14 cellular contexts compared by ENCODE assay signal in genomic region chr5:53019320-53019719, GRCh38. TPM values are rescaled to one million over a fixed set of nuclear protein-coding genes. Genes with fewer than 3 reads are reported as not detected.
DNase-seq lines count a peak whose midpoint lies in the region; ATAC-seq and TF ChIP-seq lines count a peak whose summit lies in the region.
"Had no signal": no experiment of that assay in that cellular context is flagged by ENCODE, and none has a peak within 500 bp of the region (broad histone marks: within the 10 kb centered on the region; RNA-seq: fewer than 3 reads in every experiment).

No MANE protein-coding gene starts in this region.

- no peaks in the 10 kb centered on the region for H3K9me3 ChIP-seq in gastrocnemius medialis
- no peaks in the 10 kb centered on the region for H3K9me3 ChIP-seq in hepatocyte (ENCODE audit: low read depth)
- H3K9me3 ChIP-seq: neutrophil, uterus had no signal

- H3K27ac ChIP-seq in brain microvascular endothelial cell (peak overlapping the region; percentile 47), gastrocnemius medialis (no peak overlapping the region), hepatocyte (no peak overlapping the region)
- H3K27ac ChIP-seq: neutrophil, uterus had no signal

- H3K27me3 ChIP-seq in brain microvascular endothelial cell (replicated peaks) = no peaks in the 10 kb centered on the region
- H3K27me3 ChIP-seq in gastrocnemius medialis = no peaks in the 10 kb centered on the region
- no peaks in the 10 kb centered on the region for H3K27me3 ChIP-seq in hepatocyte
- H3K27me3 ChIP-seq: neutrophil, uterus had no signal

- H3K4me3 ChIP-seq in brain microvascular endothelial cell (ENCODE audit: low read depth, low read length) (no peak overlapping the region), gastrocnemius medialis (no peak overlapping the region), hepatocyte (no peak overlapping the region)
- H3K4me3 ChIP-seq: uterus had no signal

- peaks cover 0 to 2% (median 0%) of the 10 kb centered on the region in 3 donors for H3K27me3 Mint-ChIP-seq in CD14-positive monocyte (ENCODE audit: low read depth in 3 of 3)

- H3K4me3 Mint-ChIP-seq in CD14-positive monocyte = no peak overlapping the region
- H3K4me3 Mint-ChIP-seq: activated T-cell treated with anti-CD3 and anti-CD28 coated beads, Interleukin-2, amount 50 U/mL, for 24 hours had no signal

- in situ Hi-C loops in brain microvascular endothelial cell (cut with HindIII; ENCODE audit: low pct_ligation_motif_present, low sequenced_read_pairs) (no loop called here), gastrocnemius medialis (cut with MboI; ENCODE audit: low sequenced_read_pairs in 4 of 4) (no loop called here)

- no peak overlapping the region for H3K4me2 ChIP-seq in hepatocyte

- DNase-seq in CD14-positive monocyte (ENCODE audit: low spot score) = peak; percentile 48
- DNase-seq in OCI-M1 (lab: John Stamatoyannopoulos, UW) = peak; percentile 18
- peak; percentile 91 for DNase-seq in brain microvascular endothelial cell
- peak; percentile 32 to 82 for DNase-seq in lung microvascular endothelial cell (ENCODE audit: low read depth in 2 of 2)
- DNase-seq in gastrocnemius medialis = no peak
- DNase-seq in hepatocyte (ENCODE audit: low spot score) = no peak
- DNase-seq: activated T-cell treated with anti-CD3 and anti-CD28 coated beads, Interleukin-2, amount 50 U/mL, for 24 hours; left ventricle myocardium superior; NCI-H2227 treated with DMSO at 0.1 percent for 48 hours; stimulated activated CD8-positive, alpha-beta memory T cell treated with anti-CD3 and anti-CD28 coated beads, Interleukin-4, amount 100 ng/mL, for 48 hours; uterus had no signal

- TF ChIP-seq POLR2A in gastrocnemius medialis (IDR thresholded peaks at IDR 0.05) = no peak

- H3K4me1 Mint-ChIP-seq in CD14-positive monocyte = no peaks in the 10 kb centered on the region

- H3K27ac Mint-ChIP-seq in CD14-positive monocyte = no peak overlapping the region
- H3K27ac Mint-ChIP-seq: activated T-cell treated with anti-CD3 and anti-CD28 coated beads, Interleukin-2, amount 50 U/mL, for 24 hours had no signal

- no peak overlapping the region for H2AFZ ChIP-seq in hepatocyte

- no peaks in the 10 kb centered on the region for H3K79me2 ChIP-seq in hepatocyte

- intact Hi-C loops in CD14-positive monocyte (cut with micrococcal nuclease) (no loop called here), gastrocnemius medialis (cut with DNase I; ENCODE audit: low total_unique reads) (no loop called here)

- H3K4me1 ChIP-seq in gastrocnemius medialis (no peaks in the 10 kb centered on the region), hepatocyte (ENCODE audit: insufficient read depth) (no peaks in the 10 kb centered on the region)
- H3K4me1 ChIP-seq: uterus had no signal

- TF ChIP-seq CTCF in CD14-positive monocyte (IDR thresholded peaks at IDR 0.05) = no peak
- TF ChIP-seq CTCF in brain microvascular endothelial cell (IDR thresholded peaks at IDR 0.05; ENCODE audit: low read depth, low read length, missing control alignments) = peak; percentile 61
- no peak for TF ChIP-seq CTCF in gastrocnemius medialis (IDR thresholded peaks at IDR 0.05 in 4 of 5, conservative IDR thresholded peaks at IDR 0.05 in 1 of 5)
- no peak for TF ChIP-seq CTCF in hepatocyte (IDR thresholded peaks at IDR 0.05; ENCODE audit: poor library complexity)

- H3K9me2 ChIP-seq in hepatocyte (replicated peaks; ENCODE audit: insufficient read depth) = no peaks in the 10 kb centered on the region

- no peaks in the 10 kb centered on the region for H4K20me1 ChIP-seq in hepatocyte (ENCODE audit: insufficient read depth, poor library complexity, severe bottlenecking)

- H3K36me3 ChIP-seq in brain microvascular endothelial cell (replicated peaks) = no peaks in the 10 kb centered on the region
- H3K36me3 ChIP-seq in gastrocnemius medialis = no peaks in the 10 kb centered on the region
- no peaks in the 10 kb centered on the region for H3K36me3 ChIP-seq in hepatocyte (replicated peaks; ENCODE audit: insufficient read depth, low read depth)
- H3K36me3 ChIP-seq: neutrophil, uterus had no signal

- WGBS in hepatocyte (ENCODE audit: low lambda C conversion rate, missing lambda C conversion rate) = 91% methylated on average over 4 of the region's 4 CpGs

- no peak for ATAC-seq in GM19328 (IDR thresholded peaks at IDR 0.05; ENCODE audit: unreplicated experiment)
- no peak for ATAC-seq in gastrocnemius medialis
- ATAC-seq in GM21381 (IDR thresholded peaks at IDR 0.05; ENCODE audit: unreplicated experiment) = no peak
- ATAC-seq: left ventricle myocardium superior had no signal

- H3K36me3 Mint-ChIP-seq in CD14-positive monocyte = no peaks in the 10 kb centered on the region

- peaks cover 0 to 8% (median 3%) of the 10 kb centered on the region in 7 donors for H3K9me3 Mint-ChIP-seq in CD14-positive monocyte
- H3K9me3 Mint-ChIP-seq: activated T-cell treated with anti-CD3 and anti-CD28 coated beads, Interleukin-2, amount 50 U/mL, for 24 hours had no signal

RNA-seq across cellular contexts. Expression of gene ITGA2, which starts 30.2 kb away (rescaled TPM):
- polyA plus RNA-seq in CD14-positive monocyte (not detected), hepatocyte (1.5 and 2.5 TPM in 2 replicates)
- total RNA-seq in lung microvascular endothelial cell (24.8 and 54.3 TPM in 2 replicates), gastrocnemius medialis (under 1 TPM; 0.07 to 0.41 (median 0.24) TPM), hepatocyte (10.2 and 10.8 TPM in 2 replicates)

Comparison
In these comparisons a context has a peak if more than half of its experiments do, and no peak if none do; other contexts are left out.
1. DNase-seq: peak in CD14-positive monocyte (single experiment), OCI-M1 (single experiment), brain microvascular endothelial cell (single experiment) and lung microvascular endothelial cell (2 of 2); none in gastrocnemius medialis (0 of 2) and hepatocyte (single experiment).